Comparison of ENCODE assay signal across 8 cellular contexts in genomic region chr14:102314242-102315011, GRCh38. TPM values are rescaled to one million over a fixed set of nuclear protein-coding genes. Genes with fewer than 3 reads are reported as not detected.
DNase-seq lines count a peak whose midpoint lies in the region; ATAC-seq, FAIRE-seq and TF ChIP-seq lines count a peak whose summit lies in the region.

No MANE protein-coding gene starts in this region.

- H3K4me3 ChIP-seq in A549 (peak overlapping the region; percentile 54), choroid plexus epithelial cell (ENCODE audit: low read depth, low read length) (peak overlapping the region; percentile 61)

- CTCF ChIA-PET in A549 (lab: Yijun Ruan, JAX): interaction anchor here (0.6 to 6.8 kb wide), 62 partner anchors 11 to 545 kb away, joined by 3 to 83 read pairs (median 5); partner anchors contain the start of genes DYNC1H1, MOK and WDR20

- POLR2A ChIA-PET in A549 (lab: Yijun Ruan, JAX): interaction anchor here (0.9 to 1.7 kb wide), 2 partner anchors 9 to 40 kb away, joined by 4 to 6 read pairs; partner anchors contain the start of gene MOK

- H3K27ac ChIP-seq in A549: peak overlapping the region; percentile 70 to 91

- ATAC-seq in A549: peak; percentile 62 to 72
- ATAC-seq in GM18505 (IDR thresholded peaks at IDR 0.05; ENCODE audit: unreplicated experiment): peak; percentile 50
- ATAC-seq in HG03064 (IDR thresholded peaks at IDR 0.05; ENCODE audit: low read depth, unreplicated experiment): peak; percentile 60
- ATAC-seq in left lobe of liver: peak; percentile 82

- peak; percentile 96 to 99 for TF ChIP-seq RAD21 in A549 (conservative IDR thresholded peaks at IDR 0.05 in 1 of 2, IDR thresholded peaks at IDR 0.05 in 1 of 2)

- peak; percentile 97 for TF ChIP-seq CTCF in A549 (IDR thresholded peaks at IDR 0.05)
- peak; percentile 83 for TF ChIP-seq CTCF in choroid plexus epithelial cell (conservative IDR thresholded peaks at IDR 0.05; ENCODE audit: low read depth, low read length)

- FAIRE-seq in A549 (lab: Jason Lieb, UNC): no peak

- no peaks in the 10 kb centered on the region for H3K9me3 ChIP-seq in A549

- peaks cover 28% of the 10 kb centered on the region for H3K4me1 ChIP-seq in A549

- TF ChIP-seq POLR2A in A549 (IDR thresholded peaks at IDR 0.05; ENCODE audit: low read length): no peak
- TF ChIP-seq POLR2A in GM18505 (IDR thresholded peaks at IDR 0.05; ENCODE audit: borderline replicate concordance, extremely low read depth, insufficient read depth, insufficient read length): no peak

- no peak for TF ChIP-seq EP300 in A549 (IDR thresholded peaks at IDR 0.05)

- peak overlapping the region; percentile 90 for H3K4me2 ChIP-seq in A549

- WGBS in A549 (ENCODE audit: missing lambda C conversion rate): 13% methylated on average over 39 of the region's 52 CpGs

- DNase-seq in A549 (ENCODE audit: low read depth in 1 of 2, low spot score in 1 of 2) (peak; percentile 84 to 88), NCI-H2227 (lab: John Stamatoyannopoulos, UW; ENCODE audit: unreplicated experiment) (peak; percentile 81), choroid plexus epithelial cell (ENCODE audit: low read depth) (peak; percentile 91), left lobe of liver (ENCODE audit: low spot score) (peak; percentile 85)
- DNase-seq in activated CD4-positive, alpha-beta T cell treated with anti-CD3 and anti-CD28 coated beads for 1 hour: peak; percentile 71
- DNase-seq in stimulated activated CD4-positive, alpha-beta T cell treated with anti-CD3 and anti-CD28 coated beads, Interleukin-1b, Interleukin-23, amount 100 ng/mL, for 4 hours (ENCODE audit: low read depth in 2 of 2): peak; percentile 75 to 76

TF ChIP-seq in A549, 52 proteins besides CTCF, POLR2A, EP300 and RAD21 (continues in another document):
- no peak for TF ChIP-seq KDM1A (IDR thresholded peaks at IDR 0.05; ENCODE audit: low read depth)
- no peak for TF ChIP-seq MAFK (IDR thresholded peaks at IDR 0.05; ENCODE audit: partially characterized antibody)
- no peak for TF ChIP-seq POLR2AphosphoS2 (conservative IDR thresholded peaks at IDR 0.05; ENCODE audit: low read length)
- peak; percentile 96 for TF ChIP-seq E2F6 (IDR thresholded peaks at IDR 0.05; ENCODE audit: borderline replicate concordance, low read depth)
- TF ChIP-seq MAX (IDR thresholded peaks at IDR 0.05): peak; percentile 99
- TF ChIP-seq ZFP36 (IDR thresholded peaks at IDR 0.05; ENCODE audit: borderline replicate concordance, partially characterized antibody): no peak
- no peak for TF ChIP-seq RARB (CRISPR knock-in tag; IDR thresholded peaks at IDR 0.05)
- TF ChIP-seq BCL3 (IDR thresholded peaks at IDR 0.05): no peak
- no peak for TF ChIP-seq MAZ (IDR thresholded peaks at IDR 0.05; ENCODE audit: borderline replicate concordance, low read depth, low read length)
- TF ChIP-seq GATA3 (IDR thresholded peaks at IDR 0.05; ENCODE audit: borderline replicate concordance): 0 out of 2 replicates have a peak, but pooled peaks have one; percentile 11
- no peak for TF ChIP-seq FOXS1 (CRISPR knock-in tag; IDR thresholded peaks at IDR 0.05)
- no peak for TF ChIP-seq REST (IDR thresholded peaks at IDR 0.05)
- TF ChIP-seq ESRRA (IDR thresholded peaks at IDR 0.05; ENCODE audit: borderline replicate concordance, low read length): no peak
- no peak for TF ChIP-seq EHF (CRISPR knock-in tag; IDR thresholded peaks at IDR 0.05)
- no peak for TF ChIP-seq FOSL2 (IDR thresholded peaks at IDR 0.05)
- peak; percentile 15; the same call in 1 of the 2 replicates for TF ChIP-seq FOSL2 (CRISPR knock-in tag; IDR thresholded peaks at IDR 0.05)
- TF ChIP-seq HES2 (IDR thresholded peaks at IDR 0.05): no peak
- TF ChIP-seq JUN (IDR thresholded peaks at IDR 0.05): peak in 1 of 2 experiments; percentile 46; a peak in 1 of 5 replicates
- no peak for TF ChIP-seq TFCP2L1 (CRISPR knock-in tag; IDR thresholded peaks at IDR 0.05)
- TF ChIP-seq ATOH8 (CRISPR knock-in tag; IDR thresholded peaks at IDR 0.05; ENCODE audit: low read depth): no peak

RNA-seq across cellular contexts. Expression of gene ZNF839, which starts 5.1 kb away (rescaled TPM):
- polyA plus RNA-seq in A549 (2011; rRNA removed) (8.5 and 10.8 TPM in 2 replicates), A549 (2017; fragmentation: RNase III; extraction: RNeasy Plus Mini Kit Qiagen cat#74134 plus additional on column Dnase treatment) (6.0 to 7.9 TPM (median 7.2 TPM) in 3 replicates)
- polyA plus RNA-seq in A549 (2012; cell fraction: cytosol; rRNA removed): 8.6 and 8.8 TPM in 2 replicates
- polyA plus RNA-seq in A549 (2012; cell fraction: nucleus; rRNA removed): 30.0 and 37.7 TPM in 2 replicates
- polyA minus RNA-seq in A549 (2011; rRNA and poly(A)+ RNA removed): 6.5 and 7.9 TPM in 2 replicates
- total RNA-seq in left lobe of liver: 8.0 TPM

RNA-seq across cellular contexts. Expression of gene MOK, which starts 9.5 kb away (rescaled TPM):
- polyA plus RNA-seq in A549 (2011; rRNA removed): 10.4 and 12.6 TPM in 2 replicates
- polyA plus RNA-seq in A549 (2012; cell fraction: cytosol; rRNA removed): 21.3 and 23.1 TPM in 2 replicates
- 93.2 and 98.3 TPM in 2 replicates for polyA plus RNA-seq in A549 (2012; cell fraction: nucleus; rRNA removed)
- polyA plus RNA-seq in A549 (2017; fragmentation: RNase III; extraction: RNeasy Plus Mini Kit Qiagen cat#74134 plus additional on column Dnase treatment): 18.5 to 25.1 TPM (median 19.3 TPM) in 3 replicates
- 8.8 and 11.1 TPM in 2 replicates for polyA minus RNA-seq in A549 (2011; rRNA and poly(A)+ RNA removed)
- total RNA-seq in left lobe of liver: 3.2 TPM

RNA-seq across cellular contexts. Expression of gene CINP, which starts 48.3 kb away (rescaled TPM):
- 60.8 and 74.6 TPM in 2 replicates for polyA plus RNA-seq in A549 (2011; rRNA removed)
- polyA plus RNA-seq in A549 (2012; cell fraction: cytosol; rRNA removed): 55.0 and 56.3 TPM in 2 replicates
- polyA plus RNA-seq in A549 (2012; cell fraction: nucleus; rRNA removed): 32.1 and 35.2 TPM in 2 replicates
- 59.9 to 67.4 TPM (median 61.8 TPM) in 3 replicates for polyA plus RNA-seq in A549 (2017; fragmentation: RNase III; extraction: RNeasy Plus Mini Kit Qiagen cat#74134 plus additional on column Dnase treatment)
- polyA minus RNA-seq in A549 (2011; rRNA and poly(A)+ RNA removed): 33.8 and 39.1 TPM in 2 replicates
- 20.8 TPM for total RNA-seq in left lobe of liver

RNA-seq across cellular contexts. Expression of gene TECPR2, which starts 48.3 kb away (rescaled TPM):
- polyA plus RNA-seq in A549 (2011; rRNA removed) (7.6 and 10.5 TPM in 2 replicates), A549 (2017; fragmentation: RNase III; extraction: RNeasy Plus Mini Kit Qiagen cat#74134 plus additional on column Dnase treatment) (5.6 to 5.9 TPM (median 5.7 TPM) in 3 replicates)
- polyA plus RNA-seq in A549 (2012; cell fraction: cytosol; rRNA removed): 3.5 and 4.5 TPM in 2 replicates
- 7.5 and 10.0 TPM in 2 replicates for polyA plus RNA-seq in A549 (2012; cell fraction: nucleus; rRNA removed)
- 19.3 and 20.8 TPM in 2 replicates for polyA minus RNA-seq in A549 (2011; rRNA and poly(A)+ RNA removed)
- 15.1 TPM for total RNA-seq in left lobe of liver

Comparison
In these comparisons a context has a peak if more than half of its experiments do, and no peak if none do; other contexts are left out.
1. Peak in every context shown above with its lines: DNase-seq, ATAC-seq, H3K4me3 ChIP-seq and H3K27ac ChIP-seq.